In the genomic region with DNA sequence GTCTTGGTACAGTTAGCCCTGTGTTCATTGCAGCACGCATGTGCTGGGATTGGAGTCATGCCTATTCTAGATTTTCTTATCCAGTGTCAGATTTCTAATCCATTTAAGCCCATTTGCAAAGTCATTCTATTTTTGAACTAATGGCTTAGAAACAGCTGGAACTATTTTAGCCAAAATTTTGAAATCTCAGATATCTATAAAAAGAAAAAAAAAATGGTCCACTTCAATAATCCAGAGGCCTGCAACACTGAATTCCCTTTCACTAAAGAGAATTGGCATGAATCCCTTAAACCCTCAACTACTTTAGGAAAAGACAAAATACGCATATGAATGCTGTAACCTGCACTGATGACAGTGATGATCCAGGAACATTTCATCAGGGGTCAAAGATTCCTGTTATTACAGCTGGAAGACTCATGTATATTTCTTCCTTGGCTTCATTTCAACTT, we compare ENCODE assay signal across 13 cellular contexts. TPM values are rescaled to one million over a fixed set of nuclear protein-coding genes. Genes with fewer than 3 reads are reported as not detected.
DNase-seq lines count a peak whose midpoint lies in the region; TF ChIP-seq lines count a peak whose summit lies in the region.
"Had no signal": no experiment of that assay in that cellular context is flagged by ENCODE, and none has a peak within 500 bp of the region (broad histone marks: within the 10 kb centered on the region; RNA-seq: fewer than 3 reads in every experiment).

No MANE protein-coding gene starts in this region.

- TF ChIP-seq POLR2A in esophagus squamous epithelium (IDR thresholded peaks at IDR 0.05) (no peak), vagina (IDR thresholded peaks at IDR 0.05) (no peak)

- H2BK120ac ChIP-seq in mesendoderm (ENCODE audit: low read depth, low read length) = no peak overlapping the region

- no peak overlapping the region for H2BK5ac ChIP-seq in mesendoderm (ENCODE audit: low read length)

- CTCF ChIA-PET in MCF 10A (lab: Yijun Ruan, JAX) = interaction anchor here (0.6 to 1.6 kb wide), 2 partner anchors 68 to 610 kb away, joined by 3 to 5 read pairs; no protein-coding TSS in a partner anchor
- CTCF ChIA-PET in mammary epithelial cell (lab: Charles Lee; ENCODE audit: low non-redundant PET) = no interaction called here

- H3K27ac ChIP-seq in mammary epithelial cell (ENCODE audit: insufficient read depth, low read depth, low read length) (no peak overlapping the region), esophagus squamous epithelium (peak overlapping the region; percentile 14 to 66 (median 46)), vagina (peak overlapping the region; percentile 81), mesendoderm (ENCODE audit: low read depth, low read length) (no peak overlapping the region)
- H3K27ac ChIP-seq: PC-9 had no signal

- H3K4me2 ChIP-seq in mammary epithelial cell (ENCODE audit: insufficient read depth, low read depth, low read length) = no peak overlapping the region
- no peak overlapping the region for H3K4me2 ChIP-seq in mesendoderm (ENCODE audit: low read length)
- H3K4me2 ChIP-seq: PC-9 had no signal

- H3K4me1 ChIP-seq in mammary epithelial cell (ENCODE audit: insufficient read depth, low read length) (peaks cover 3% of the 10 kb centered on the region), esophagus squamous epithelium (peaks cover 8 to 71% (median 18%) of the 10 kb centered on the region in 3 donors), vagina (peaks cover 55% of the 10 kb centered on the region), mesendoderm (ENCODE audit: control insufficient read depth, low read depth, low read length) (peaks cover 3% of the 10 kb centered on the region)

- H3K18ac ChIP-seq in mesendoderm (ENCODE audit: low read length) = no peak overlapping the region

- H3K36me3 ChIP-seq in mammary epithelial cell (ENCODE audit: insufficient read depth, low read length) = no peaks in the 10 kb centered on the region
- no peaks in the 10 kb centered on the region for H3K36me3 ChIP-seq in esophagus squamous epithelium
- H3K36me3 ChIP-seq in vagina = no peaks in the 10 kb centered on the region
- no peaks in the 10 kb centered on the region for H3K36me3 ChIP-seq in mesendoderm (ENCODE audit: control insufficient read depth, insufficient read depth, low read length)

- H3K27ac Mint-ChIP-seq in MCF 10A (ENCODE audit: low read depth, unreplicated experiment) = no peak overlapping the region
- H3K27ac Mint-ChIP-seq: activated CD4-positive, alpha-beta memory T cell treated with anti-CD3 and anti-CD28 coated beads for 36 hours; activated T-helper 2 cell treated with anti-CD3 and anti-CD28 coated beads, Interferon-gamma antibody, Interleukin-2, Interleukin-4, amounts not matched to agents 10 μg/mL and 5 μg/mL and 100 μg/mL, durations not matched to agents 14 hours and 24 hours and 36 hours; natural killer cell had no signal

- no peak overlapping the region for H3K4me3 Mint-ChIP-seq in MCF 10A (ENCODE audit: unreplicated experiment)
- H3K4me3 Mint-ChIP-seq: activated CD4-positive, alpha-beta memory T cell treated with anti-CD3 and anti-CD28 coated beads for 36 hours; natural killer cell had no signal

- H3K27me3 Mint-ChIP-seq in MCF 10A (ENCODE audit: insufficient read depth, unreplicated experiment) = no peaks in the 10 kb centered on the region
- H3K27me3 Mint-ChIP-seq: activated CD4-positive, alpha-beta memory T cell treated with anti-CD3 and anti-CD28 coated beads for 36 hours had no signal

- H2BK15ac ChIP-seq in mesendoderm (replicated peaks; ENCODE audit: low read depth) = no peak overlapping the region

- H3K9me3 Mint-ChIP-seq in MCF 10A (ENCODE audit: unreplicated experiment) = no peaks in the 10 kb centered on the region
- H3K9me3 Mint-ChIP-seq: activated CD4-positive, alpha-beta memory T cell treated with anti-CD3 and anti-CD28 coated beads for 36 hours; activated T-helper 2 cell treated with anti-CD3 and anti-CD28 coated beads, Interferon-gamma antibody, Interleukin-2, Interleukin-4, amounts not matched to agents 10 μg/mL and 5 μg/mL and 100 μg/mL, durations not matched to agents 14 hours and 24 hours and 36 hours had no signal

- no peak overlapping the region for H4K8ac ChIP-seq in mesendoderm (ENCODE audit: low read depth, low read length)

- H3K27me3 ChIP-seq in mammary epithelial cell (ENCODE audit: insufficient read depth, low read length) (no peaks in the 10 kb centered on the region), esophagus squamous epithelium (no peaks in the 10 kb centered on the region), vagina (no peaks in the 10 kb centered on the region), mesendoderm (ENCODE audit: insufficient read depth, low read length, poor library complexity) (no peaks in the 10 kb centered on the region)

- peak; percentile 11 for DNase-seq in MCF 10A (ENCODE audit: unreplicated experiment)
- DNase-seq in mammary epithelial cell = no peak
- no peak for DNase-seq in esophagus squamous epithelium (lab: John Stamatoyannopoulos, UW)
- peak; percentile 60 for DNase-seq in myocyte (ENCODE audit: low read depth)
- no peak for DNase-seq in vagina (ENCODE audit: extremely low spot score in 2 of 2)
- DNase-seq in NCI-H1417 (lab: John Stamatoyannopoulos, UW) = no peak
- DNase-seq in NCI-H1436 treated with DMSO at 0.1 percent for 48 hours (lab: John Stamatoyannopoulos, UW) = no peak
- DNase-seq in mesendoderm = no peak
- DNase-seq: activated CD4-positive, alpha-beta memory T cell treated with anti-CD3 and anti-CD28 coated beads for 36 hours; MM.1S; natural killer cell had no signal

- H3K79me2 ChIP-seq in mammary epithelial cell (ENCODE audit: insufficient read depth, low read length) (no peaks in the 10 kb centered on the region), mesendoderm (ENCODE audit: control insufficient read depth, insufficient read depth, low read length) (no peaks in the 10 kb centered on the region)

- no peak overlapping the region for H3K23ac ChIP-seq in mesendoderm (ENCODE audit: low read length)

- H3K36me3 Mint-ChIP-seq in MCF 10A (ENCODE audit: insufficient read depth, unreplicated experiment) = no peaks in the 10 kb centered on the region
- H3K36me3 Mint-ChIP-seq: activated CD4-positive, alpha-beta memory T cell treated with anti-CD3 and anti-CD28 coated beads for 36 hours; natural killer cell had no signal

- no peak overlapping the region for H3K9ac ChIP-seq in mammary epithelial cell (ENCODE audit: insufficient read depth, low read length)
- H3K9ac ChIP-seq in mesendoderm (ENCODE audit: low read length) = no peak overlapping the region

- TF ChIP-seq CTCF in MCF 10A (IDR thresholded peaks at IDR 0.05; ENCODE audit: unreplicated experiment) = no peak
- no peak for TF ChIP-seq CTCF in mammary epithelial cell (conservative IDR thresholded peaks at IDR 0.05 in 1 of 2, IDR thresholded peaks at IDR 0.05 in 1 of 2; ENCODE audit: extremely low read depth in 1 of 2, insufficient read depth in 1 of 2, low read depth in 1 of 2, low read length in 2 of 2)
- no peak for TF ChIP-seq CTCF in esophagus squamous epithelium (IDR thresholded peaks at IDR 0.05)
- no peak for TF ChIP-seq CTCF in vagina (IDR thresholded peaks at IDR 0.05)

- no peak overlapping the region for H3K4ac ChIP-seq in mesendoderm (ENCODE audit: low read depth, low read length)

- H3K56ac ChIP-seq in mesendoderm (ENCODE audit: low read length) = no peak overlapping the region

- dilution Hi-C loops in mammary epithelial cell (cut with HindIII; ENCODE audit: low sequenced_read_pairs) = no loop called here

- no peaks in the 10 kb centered on the region for H3K9me3 ChIP-seq in mammary epithelial cell (replicated peaks; ENCODE audit: insufficient read depth, low read length)
- H3K9me3 ChIP-seq in esophagus squamous epithelium = no peaks in the 10 kb centered on the region
- H3K9me3 ChIP-seq in vagina = no peaks in the 10 kb centered on the region

- H3K79me1 ChIP-seq in mesendoderm (ENCODE audit: low read length) = no peaks in the 10 kb centered on the region

- no peak overlapping the region for H2AFZ ChIP-seq in mammary epithelial cell (ENCODE audit: low read depth, low read length)

- POLR2A ChIA-PET in MCF 10A (lab: Yijun Ruan, JAX) = interaction anchor here (1.0 kb wide), 1 partner anchor 11 kb away, joined by 4 read pairs; no protein-coding TSS in a partner anchor

- in situ Hi-C loops in mammary epithelial cell (cut with MboI; ENCODE audit: low sequenced_read_pairs in 2 of 2) = no loop called here

- H3K4me3 ChIP-seq in mammary epithelial cell (replicated peaks in 1 of 3; ENCODE audit: insufficient read depth in 1 of 3, low read depth in 2 of 3, low read length in 3 of 3) (no peak overlapping the region), esophagus squamous epithelium (peak overlapping the region in 1 of 4 donors; percentile 10), vagina (peak overlapping the region; percentile 61 to 69), mesendoderm (ENCODE audit: low read length) (no peak overlapping the region)
- H3K4me3 ChIP-seq: PC-9 had no signal

- H2AK5ac ChIP-seq in mesendoderm (ENCODE audit: low read length) = no peak overlapping the region

- BruUV-seq in MCF 10A (replicated peaks; lab: Mats Ljungman, UMichigan) = no TSS peak
- no TSS peak for BruUV-seq in mammary epithelial cell (replicated peaks; lab: Mats Ljungman, UMichigan)

- 47% methylated on average over 2 of the region's 2 CpGs for WGBS in mammary epithelial cell (ENCODE audit: low coverage, missing lambda C conversion rate)
- 24 to 28% methylated on average over 2 of the region's 2 CpGs for WGBS in esophagus squamous epithelium, 2 donors
- whole genome bisulfite sequencing in mesendoderm (ENCODE audit: extremely low coverage, insufficient coverage, low lambda C conversion rate) = no CpG with 5 or more reads among the region's 2 CpGs

- H3K4me1 Mint-ChIP-seq in MCF 10A (ENCODE audit: insufficient read depth, unreplicated experiment) = peaks cover 15% of the 10 kb centered on the region
- H3K4me1 Mint-ChIP-seq: natural killer cell had no signal

- intact Hi-C loops in MCF 10A (cut with micrococcal nuclease) (no loop called here), mammary epithelial cell (cut with micrococcal nuclease) (no loop called here), esophagus squamous epithelium (cut with DNase I) (no loop called here), vagina (cut with DNase I) (no loop called here)

- no peaks in the 10 kb centered on the region for H4K20me1 ChIP-seq in mammary epithelial cell (ENCODE audit: insufficient read depth, low read length)

- H4K5ac ChIP-seq in mesendoderm (ENCODE audit: low read length) = no peak overlapping the region

RNA-seq across cellular contexts. Expression of a gene that starts 1.5 kb away (rescaled TPM):
- total RNA-seq in MCF 10A (2022) (1.8 and 5.4 TPM in 2 replicates), mammary epithelial cell (under 1 TPM in 1 of 2 donors, not detected in 1; 0.50 TPM), esophagus squamous epithelium (1 to 10 TPM; 1.3 to 2.1 (median 1.6) TPM), myocyte (3.3 and 35.3 TPM in 2 replicates), vagina (16.7 TPM)
- polyA plus RNA-seq in mammary epithelial cell = not detected
- polyA minus RNA-seq in mammary epithelial cell = not detected
- 2.8 TPM for polyA plus RNA-seq in myocyte (2012)
- polyA plus RNA-seq in mesendoderm (2013, experiment 1 of 2) = 1.4 TPM
- 1.1 TPM for polyA plus RNA-seq in mesendoderm (2013, experiment 2 of 2)
- total RNA-seq: activated CD4-positive, alpha-beta memory T cell treated with anti-CD3 and anti-CD28 coated beads for 36 hours; activated T-helper 2 cell treated with anti-CD3 and anti-CD28 coated beads, Interferon-gamma antibody, Interleukin-2, Interleukin-4, amounts not matched to agents 10 μg/mL and 5 μg/mL and 100 μg/mL, durations not matched to agents 14 hours and 24 hours and 36 hours; natural killer cell; PC-9 had no signal

Comparison
In these comparisons a context has a peak if more than half of its experiments do, and no peak if none do; other contexts are left out.
1. DNase-seq: peak in MCF 10A (single experiment) and myocyte (single experiment); none in mammary epithelial cell (single experiment), esophagus squamous epithelium (single experiment), vagina (0 of 2), NCI-H1417 (0 of 3), NCI-H1436 treated with DMSO at 0.1 percent for 48 hours (single experiment) and mesendoderm (single experiment).
2. H3K27ac ChIP-seq: peak in esophagus squamous epithelium (4 of 4) and vagina (single experiment); none in mammary epithelial cell (single experiment) and mesendoderm (single experiment).
3. H3K4me3 ChIP-seq: peak in vagina (2 of 2); none in mammary epithelial cell (0 of 3) and mesendoderm (single experiment).